8 cellular contexts compared by ENCODE assay signal in genomic region chr13:40667622-40667978, GRCh38. TPM values are rescaled to one million over a fixed set of nuclear protein-coding genes. Genes with fewer than 3 reads are reported as not detected.
A peak's percentile ranks its signal among the peaks of the same experiment; 100 is the strongest.
DNase-seq lines count a peak whose midpoint lies in the region; TF ChIP-seq lines count a peak whose summit lies in the region.

No MANE protein-coding gene starts in this region.

- H3K4me2 ChIP-seq in OCI-LY1 (ENCODE audit: low read length) = peak overlapping the region; percentile 87

- H3K36me3 ChIP-seq in BE2C = no peaks in the 10 kb centered on the region
- peaks cover 12% of the 10 kb centered on the region; the same call in 1 of the 2 replicates for H3K36me3 ChIP-seq in OCI-LY1 (ENCODE audit: insufficient read depth, low read length)

- H3K36me3 Mint-ChIP-seq in endothelial cell (ENCODE audit: low read depth, unreplicated experiment) (peaks cover 8% of the 10 kb centered on the region), nephron (ENCODE audit: low read depth) (no peaks in the 10 kb centered on the region)

- DNase-seq in BE2C (no peak), endothelial cell (ENCODE audit: low spot score) (no peak), SHP77 (lab: John Stamatoyannopoulos, UW) (no peak), GM03348 (ENCODE audit: low spot score) (no peak), NCI-H69 (lab: John Stamatoyannopoulos, UW) (no peak), H4 (ENCODE audit: low spot score) (no peak)

- H3K79me2 ChIP-seq in OCI-LY1 (ENCODE audit: insufficient read depth, low read length) = peaks cover 39% of the 10 kb centered on the region

- H4K20me1 ChIP-seq in OCI-LY1 (ENCODE audit: insufficient read depth, low read length) = no peaks in the 10 kb centered on the region

- H3K9me3 ChIP-seq in BE2C = no peaks in the 10 kb centered on the region
- H3K9me3 ChIP-seq in OCI-LY1 (ENCODE audit: low read length) = no peaks in the 10 kb centered on the region

- H3K9ac ChIP-seq in OCI-LY1 (ENCODE audit: low read length) = peak overlapping the region; percentile 82

- no peaks in the 10 kb centered on the region for H3K4me1 ChIP-seq in BE2C
- H3K4me1 ChIP-seq in OCI-LY1 (ENCODE audit: insufficient read depth, low read length, severe bottlenecking) = peaks cover 39% of the 10 kb centered on the region

- peak overlapping the region; percentile 80 for H3K27ac ChIP-seq in OCI-LY1 (ENCODE audit: low read depth, low read length, poor library complexity, severe bottlenecking)

- no peaks in the 10 kb centered on the region for H3F3A ChIP-seq in OCI-LY1 (ENCODE audit: insufficient read depth, low read length)

- TF ChIP-seq CTCF in BE2C (IDR thresholded peaks at IDR 0.05; ENCODE audit: low read depth, low read length) (no peak), OCI-LY1 (IDR thresholded peaks at IDR 0.05; ENCODE audit: low read length) (no peak), endothelial cell (IDR thresholded peaks at IDR 0.05; ENCODE audit: unreplicated experiment) (no peak), nephron (IDR thresholded peaks at IDR 0.05; ENCODE audit: unreplicated experiment in 3 of 3) (no peak)

- H2AFZ ChIP-seq in OCI-LY1 (ENCODE audit: low read length) = no peak overlapping the region

- peaks cover 34% of the 10 kb centered on the region for H3K4me1 Mint-ChIP-seq in endothelial cell (ENCODE audit: unreplicated experiment)
- peaks cover 40% of the 10 kb centered on the region for H3K4me1 Mint-ChIP-seq in nephron

- H3K4me3 Mint-ChIP-seq in endothelial cell (ENCODE audit: unreplicated experiment) = peak overlapping the region; percentile 96
- peak overlapping the region; percentile 84 to 93 (median 90) for H3K4me3 Mint-ChIP-seq in nephron

- H3K27me3 Mint-ChIP-seq in endothelial cell (ENCODE audit: unreplicated experiment) (peaks cover 13% of the 10 kb centered on the region), nephron (ENCODE audit: low read depth) (peaks cover 27% of the 10 kb centered on the region)

- no peaks in the 10 kb centered on the region for H3K9me2 ChIP-seq in OCI-LY1 (ENCODE audit: low read depth, low read length)

- H3K27me3 ChIP-seq in BE2C = peaks cover 41% of the 10 kb centered on the region
- H3K27me3 ChIP-seq in OCI-LY1 (ENCODE audit: insufficient read depth, low read length) = no peaks in the 10 kb centered on the region

- H3K4me3 ChIP-seq in BE2C (ENCODE audit: low read depth, low read length) (peak overlapping the region; percentile 70), OCI-LY1 (ENCODE audit: low read depth, low read length, poor library complexity, severe bottlenecking) (peak overlapping the region; percentile 98)

- H3K27ac Mint-ChIP-seq in endothelial cell (ENCODE audit: unreplicated experiment) (peak overlapping the region; percentile 45), nephron (peak overlapping the region in 1 of 3 experiments; percentile 53)

- no peaks in the 10 kb centered on the region for H3K9me3 Mint-ChIP-seq in endothelial cell (ENCODE audit: unreplicated experiment)
- H3K9me3 Mint-ChIP-seq in nephron = no peaks in the 10 kb centered on the region

RNA-seq across cellular contexts. Expression of gene FOXO1, which starts 1.2 kb away (rescaled TPM):
- polyA plus RNA-seq in BE2C (2012; ENCODE audit: insufficient read depth, insufficient read length, low read depth) = 0.09 TPM
- 65.8 TPM for total RNA-seq in endothelial cell (ENCODE audit: unreplicated experiment)
- total RNA-seq in H4 (2014; rRNA removed; shearing (Covaris generic)) = 1.7 and 2.1 TPM in 2 replicates

Comparison
In these comparisons a context has a peak if more than half of its experiments do, and no peak if none do; other contexts are left out.
1. RNA of gene FOXO1, which starts 1.2 kb away (total RNA-seq): 65.8 TPM in endothelial cell (single experiment); 1.7 to 2.1 TPM in H4; every median in the first group is over 10 times any median in the second.